2 cellular contexts compared by ENCODE assay signal in genomic region chr17:43554857-43555256, GRCh38.
TF ChIP-seq lines count a peak whose summit lies in the region.

No MANE protein-coding gene starts in this region.

TF ChIP-seq in HepG2, 621 proteins besides CTCF, POLR2A, EP300 and RAD21:
- TF ChIP-seq RAD51 (IDR thresholded peaks at IDR 0.05; ENCODE audit: borderline replicate concordance) (no peak), SMARCE1 (IDR thresholded peaks at IDR 0.05; ENCODE audit: borderline replicate concordance) (no peak), ZNF260 (CRISPR knock-in tag; IDR thresholded peaks at IDR 0.05; ENCODE audit: borderline replicate concordance, low read depth) (no peak), ZNF503 (CRISPR knock-in tag; IDR thresholded peaks at IDR 0.05) (no peak), HNF4A (CRISPR knock-in tag; IDR thresholded peaks at IDR 0.05) (no peak), ZNF639 (CRISPR knock-in tag; conservative IDR thresholded peaks at IDR 0.05) (no peak), JUNB (CRISPR knock-in tag; IDR thresholded peaks at IDR 0.05; ENCODE audit: borderline replicate concordance) (no peak)
TF ChIP-seq in HepG2: peak in this region for 0.

TF ChIP-seq in H1, 55 proteins besides CTCF, POLR2A, EP300 and RAD21:
- TF ChIP-seq GTF2F1 (IDR thresholded peaks at IDR 0.05; ENCODE audit: borderline replicate concordance, low read depth, low read length) (no peak), NRF1 (IDR thresholded peaks at IDR 0.05; ENCODE audit: low read depth, low read length) (no peak), CHD2 (IDR thresholded peaks at IDR 0.05; ENCODE audit: low read length) (no peak), SP2 (IDR thresholded peaks at IDR 0.05; ENCODE audit: low read length) (no peak), GABPA (IDR thresholded peaks at IDR 0.05; ENCODE audit: borderline replicate concordance, insufficient read depth, low read length) (no peak), CREB1 (IDR thresholded peaks at IDR 0.05) (no peak), KDM4A (IDR thresholded peaks at IDR 0.05; ENCODE audit: low read depth, low read length, severe bottlenecking) (no peak), MAX (IDR thresholded peaks at IDR 0.05) (no peak), RNF2 (IDR thresholded peaks at IDR 0.05; ENCODE audit: borderline replicate concordance, low read depth, low read length, missing control alignments, poor library complexity, severe bottlenecking) (no peak), ATF2 (IDR thresholded peaks at IDR 0.05; ENCODE audit: low read length) (no peak), BACH1 (IDR thresholded peaks at IDR 0.05; ENCODE audit: low read length) (no peak), SIRT6 (IDR thresholded peaks at IDR 0.05; ENCODE audit: low read length) (no peak), YY1 (IDR thresholded peaks at IDR 0.05; ENCODE audit: low read depth, low read length) (no peak), RBBP5 (IDR thresholded peaks at IDR 0.05; ENCODE audit: borderline replicate concordance, low read depth, low read length) (no peak), USF2 (IDR thresholded peaks at IDR 0.05; ENCODE audit: low read length) (no peak), RXRA (IDR thresholded peaks at IDR 0.05; ENCODE audit: insufficient read depth, low read depth, low read length) (no peak), HDAC2 (IDR thresholded peaks at IDR 0.05; ENCODE audit: borderline replicate concordance in 1 of 2, low read depth in 2 of 2, low read length in 2 of 2) (no peak), FOSL1 (IDR thresholded peaks at IDR 0.05; ENCODE audit: insufficient read depth, low read depth, low read length) (no peak)
